ENCODE assay signal across 16 cellular contexts in the genomic region with DNA sequence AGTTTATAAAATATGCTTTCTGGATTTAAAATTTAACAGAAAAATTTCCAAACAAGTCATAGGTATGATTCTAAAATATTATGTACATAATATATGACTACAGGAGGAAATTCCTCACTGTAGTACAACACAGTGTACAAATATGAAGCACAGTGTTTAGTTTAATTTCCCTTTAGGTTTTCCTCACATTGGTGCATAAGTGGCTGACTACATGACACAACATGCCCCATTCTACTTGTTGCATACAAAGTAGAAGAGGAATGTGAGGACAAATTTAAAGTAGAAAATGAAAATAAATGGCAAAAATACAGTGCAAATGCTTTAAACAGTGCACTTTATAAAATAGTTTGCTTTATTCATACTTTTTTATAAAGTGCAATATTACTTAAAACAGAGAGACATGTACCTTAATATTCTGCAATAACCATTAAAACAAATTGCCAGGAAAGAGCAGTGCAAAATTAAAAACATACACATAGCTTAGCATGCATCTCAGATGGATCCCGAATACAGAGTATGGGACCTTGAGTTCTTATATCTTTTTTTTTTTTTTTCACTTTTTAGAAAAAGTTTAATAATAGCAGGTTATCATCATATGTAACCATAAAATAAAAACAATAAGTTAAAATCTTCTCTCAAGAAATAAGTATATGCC. TPM values are rescaled to one million over a fixed set of nuclear protein-coding genes. Genes with fewer than 3 reads are reported as not detected.
DNase-seq lines count a peak whose midpoint lies in the region; ATAC-seq, FAIRE-seq and TF ChIP-seq lines count a peak whose summit lies in the region.
"Had no signal": no experiment of that assay in that cellular context is flagged by ENCODE, and none has a peak within 500 bp of the region (broad histone marks: within the 10 kb centered on the region; RNA-seq: fewer than 3 reads in every experiment).

No MANE protein-coding gene starts in this region.

- H3K4me1 ChIP-seq in psoas muscle = peaks cover 12% of the 10 kb centered on the region

- H3K36me3 ChIP-seq in psoas muscle (ENCODE audit: insufficient read depth in 1 of 2, low read depth in 1 of 2) = peaks cover 0 to 23% of the 10 kb centered on the region in 2 donors

- H3K27me3 ChIP-seq in psoas muscle (ENCODE audit: insufficient read depth in 3 of 3, low read length in 2 of 3) = no peaks in the 10 kb centered on the region

- peak; percentile 20 for DNase-seq in NCI-H1105 treated with DMSO at 0.1 percent for 48 hours (lab: John Stamatoyannopoulos, UW)
- no peak for DNase-seq in NCI-H1105 (lab: John Stamatoyannopoulos, UW)
- DNase-seq in NCI-H69 (lab: John Stamatoyannopoulos, UW) = peak; percentile 36
- no peak for DNase-seq in psoas muscle
- no peak for DNase-seq in left colon
- DNase-seq in NCI-H2171 treated with DMSO at 0.1 percent for 48 hours (lab: John Stamatoyannopoulos, UW) = no peak
- DNase-seq in LoVo (ENCODE audit: low spot score) = no peak
- DNase-seq: 8988T; Calu3; CD4-positive, alpha-beta memory T cell; DMS79; Kasumi-1; NCI-H1930; NCI-H510A; SIG-M5 had no signal

- 76 to 83% (median 77%) methylated on average over 1 of the region's 1 CpG for WGBS in psoas muscle, 3 donors

- no peak overlapping the region for H3K4me3 ChIP-seq in psoas muscle

- H3K9me3 ChIP-seq in psoas muscle = no peaks in the 10 kb centered on the region

- ATAC-seq in psoas muscle (peak in 1 of 4 donors; percentile 45), left colon (no peak)

- peak overlapping the region; percentile 42 for H3K27ac ChIP-seq in psoas muscle

- no peak for TF ChIP-seq CTCF in psoas muscle (IDR thresholded peaks at IDR 0.05)

- intact Hi-C loops in psoas muscle (cut with DNase I) (no loop called here), left colon (cut with DNase I, micrococcal nuclease) (no loop called here)

- FAIRE-seq in colon (lab: Jason Lieb, UNC) = peak; percentile 45

RNA-seq across cellular contexts. Expression of gene TTC7B, which starts 54.8 kb away (rescaled TPM):
- total RNA-seq in psoas muscle (10 to 100 TPM; 59.0 to 97.0 (median 75.3) TPM), left colon (10 to 100 TPM in 1 of 2 donors, 1 to 10 TPM in 1; 4.3 to 13.4 TPM)
- polyA plus RNA-seq in psoas muscle = 10 to 100 TPM; 18.9 to 38.0 (median 30.2) TPM

Comparison
In these comparisons a context has a peak if more than half of its experiments do, and no peak if none do; other contexts are left out.
1. DNase-seq: peak in NCI-H1105 treated with DMSO at 0.1 percent for 48 hours (single experiment) and NCI-H69 (single experiment); none in NCI-H1105 (single experiment), psoas muscle (0 of 2), left colon (0 of 2), NCI-H2171 treated with DMSO at 0.1 percent for 48 hours (single experiment) and LoVo (single experiment).
2. RNA of gene TTC7B, which starts 54.8 kb away (total RNA-seq): 59.0 to 97.0 TPM in psoas muscle; 4.3 to 13.4 TPM in left colon; every median in the first group is over 4 times any median in the second.